ENCODE assay signal across 8 cellular contexts in genomic region chrX:149871940-149872339, GRCh38. TPM values are rescaled to one million over a fixed set of nuclear protein-coding genes. Genes with fewer than 3 reads are reported as not detected.
DNase-seq lines count a peak whose midpoint lies in the region; ATAC-seq, FAIRE-seq and TF ChIP-seq lines count a peak whose summit lies in the region.

No MANE protein-coding gene starts in this region.

- H3K4me3 ChIP-seq in Jurkat, Clone E6-1 (ENCODE audit: low read length): no peak overlapping the region

- DNase-seq in D721Med (ENCODE audit: insufficient read length, low spot score): no peak
- DNase-seq in Jurkat, Clone E6-1 (ENCODE audit: low read depth, low spot score): peak; percentile 45
- DNase-seq in activated CD8-positive, alpha-beta memory T cell treated with anti-CD3 and anti-CD28 coated beads for 1 hour (ENCODE audit: extremely low read depth in 1 of 2, low read depth in 1 of 2): peak; percentile 35 to 42
- peak; percentile 12 for DNase-seq in germinal center (ENCODE audit: low spot score)
- peak; percentile 55 for DNase-seq in stimulated activated CD8-positive, alpha-beta memory T cell treated with anti-CD3 and anti-CD28 coated beads, Interleukin-12 subunit alpha, Interleukin-12 subunit beta, amount 100 ng/mL, for 4 hours (ENCODE audit: low read depth)
- no peak for DNase-seq in SIG-M5 treated with dmso at 0.1 percent for 504 hours (lab: John Stamatoyannopoulos, UW; ENCODE audit: unreplicated experiment)
- DNase-seq in 8988T: no peak

- ATAC-seq in GM21423 (IDR thresholded peaks at IDR 0.05; ENCODE audit: unreplicated experiment): peak; percentile 100

- peak; percentile 29 for TF ChIP-seq CTCF in D721Med (IDR thresholded peaks at IDR 0.05; ENCODE audit: insufficient read depth, missing control alignments)

- FAIRE-seq in D721Med (lab: Jason Lieb, UNC): no peak

RNA-seq across cellular contexts. Expression of gene MAGEA8, which starts 9.0 kb away (rescaled TPM):
- not detected for polyA plus RNA-seq in Jurkat, Clone E6-1 (2012; ENCODE audit: insufficient read depth, insufficient read length)

RNA-seq across cellular contexts. Expression of gene HSFX4, which starts 57.4 kb away (rescaled TPM):
- polyA plus RNA-seq in Jurkat, Clone E6-1 (2012; ENCODE audit: insufficient read depth, insufficient read length): not detected

Comparison
In these comparisons a context has a peak if more than half of its experiments do, and no peak if none do; other contexts are left out.
1. DNase-seq: peak in Jurkat, Clone E6-1 (single experiment), activated CD8-positive, alpha-beta memory T cell treated with anti-CD3 and anti-CD28 coated beads for 1 hour (2 of 2), germinal center (single experiment) and stimulated activated CD8-positive, alpha-beta memory T cell treated with anti-CD3 and anti-CD28 coated beads, Interleukin-12 subunit alpha, Interleukin-12 subunit beta, amount 100 ng/mL, for 4 hours (single experiment); none in D721Med (single experiment), SIG-M5 treated with dmso at 0.1 percent for 504 hours (single experiment) and 8988T (single experiment).